ENCODE assay signal across 12 cellular contexts in the genomic region with DNA sequence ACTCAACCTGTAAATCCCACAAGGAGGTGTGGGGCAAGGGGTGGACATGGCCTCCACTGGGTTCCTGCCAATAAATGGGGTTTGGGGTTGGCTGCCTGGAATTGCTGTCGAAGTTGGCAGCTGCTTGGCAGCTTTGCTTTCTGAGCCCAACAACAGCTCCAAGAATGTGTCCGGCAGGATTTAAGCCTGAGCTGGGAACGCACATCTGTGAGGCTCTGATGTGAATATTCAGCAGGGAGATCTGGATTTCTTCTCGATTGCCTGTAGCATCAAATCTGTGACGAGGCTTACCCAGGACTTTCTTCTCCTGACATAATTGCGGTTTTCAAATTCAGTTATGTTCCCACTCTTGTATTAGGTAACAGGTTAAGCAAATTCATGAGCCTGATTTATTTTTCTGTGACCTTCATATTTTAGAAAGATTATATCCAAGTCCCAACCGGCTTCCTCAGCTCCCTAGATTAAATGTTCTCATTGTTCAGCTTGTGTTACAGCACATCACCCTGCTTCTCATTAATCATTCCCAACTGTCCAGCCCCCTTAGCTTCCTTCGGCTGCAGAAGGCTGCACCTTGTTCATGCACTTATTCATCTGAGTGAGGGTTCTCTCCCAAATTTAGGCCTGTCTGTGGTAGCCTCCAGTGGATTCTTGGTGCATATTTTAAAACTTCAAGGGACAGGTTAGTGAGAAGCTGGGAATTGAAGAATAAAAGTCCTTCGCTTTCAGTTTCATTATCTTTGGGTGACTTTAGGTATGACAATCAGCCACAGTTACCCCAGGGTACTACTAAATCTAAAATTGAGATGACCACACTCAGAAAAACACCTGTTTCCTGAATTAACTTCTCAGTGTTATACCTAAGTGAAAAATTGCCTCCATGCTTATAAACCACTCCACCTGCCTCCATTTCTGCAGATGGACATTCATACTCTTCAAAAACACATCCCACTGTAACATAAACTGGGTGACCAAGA.
DNase-seq lines count a peak whose midpoint lies in the region; ATAC-seq and TF ChIP-seq lines count a peak whose summit lies in the region.
"Had no signal": no experiment of that assay in that cellular context is flagged by ENCODE, and none has a peak within 500 bp of the region (broad histone marks: within the 10 kb centered on the region; RNA-seq: fewer than 3 reads in every experiment).

No MANE protein-coding gene starts in this region.

- no peaks in the 10 kb centered on the region for H3K27me3 Mint-ChIP-seq in CD4-positive, CD25-positive, alpha-beta regulatory T cell

- no peak overlapping the region for H3K9ac ChIP-seq in mammary epithelial cell (ENCODE audit: insufficient read depth, low read length)

- peak overlapping the region; percentile 44 to 66 (median 59) for H3K27ac Mint-ChIP-seq in CD4-positive, CD25-positive, alpha-beta regulatory T cell

- H3K9me3 ChIP-seq in CD4-positive, CD25-positive, alpha-beta regulatory T cell (ENCODE audit: control insufficient read depth in 2 of 2, low read length in 2 of 2) = no peaks in the 10 kb centered on the region
- H3K9me3 ChIP-seq in mammary epithelial cell (replicated peaks; ENCODE audit: insufficient read depth, low read length) = no peaks in the 10 kb centered on the region

- no peaks in the 10 kb centered on the region for H4K20me1 ChIP-seq in mammary epithelial cell (ENCODE audit: insufficient read depth, low read length)

- no peaks in the 10 kb centered on the region for H3K79me2 ChIP-seq in mammary epithelial cell (ENCODE audit: insufficient read depth, low read length)

- no TSS peak for BruUV-seq in mammary epithelial cell (replicated peaks; lab: Mats Ljungman, UMichigan)

- peak overlapping the region; percentile 79 for H2AFZ ChIP-seq in mammary epithelial cell (ENCODE audit: low read depth, low read length)

- H3K4me2 ChIP-seq in mammary epithelial cell (ENCODE audit: insufficient read depth, low read depth, low read length) = peak overlapping the region; percentile 5

- H3K36me3 ChIP-seq in CD4-positive, CD25-positive, alpha-beta regulatory T cell (ENCODE audit: control insufficient read depth, insufficient read depth, low read length) = peaks cover 34% of the 10 kb centered on the region
- no peaks in the 10 kb centered on the region for H3K36me3 ChIP-seq in mammary epithelial cell (ENCODE audit: insufficient read depth, low read length)

- no peak for ATAC-seq in CD4-positive, CD25-positive, alpha-beta regulatory T cell (ENCODE audit: low read depth in 2 of 2)
- ATAC-seq in GM19395 (IDR thresholded peaks at IDR 0.05; ENCODE audit: unreplicated experiment) (peak; percentile 83), HG03039 (IDR thresholded peaks at IDR 0.05; ENCODE audit: unreplicated experiment) (peak; percentile 54), HG02571 (IDR thresholded peaks at IDR 0.05; ENCODE audit: unreplicated experiment) (no peak)

- H3K36me3 Mint-ChIP-seq in CD4-positive, CD25-positive, alpha-beta regulatory T cell = peaks cover 37% of the 10 kb centered on the region

- H3K4me3 ChIP-seq in CD4-positive, CD25-positive, alpha-beta regulatory T cell (ENCODE audit: low read depth, low read length) = no peak overlapping the region
- no peak overlapping the region for H3K4me3 ChIP-seq in mammary epithelial cell (replicated peaks in 1 of 3; ENCODE audit: insufficient read depth in 1 of 3, low read depth in 2 of 3, low read length in 3 of 3)

- TF ChIP-seq CTCF in mammary epithelial cell (conservative IDR thresholded peaks at IDR 0.05 in 1 of 2, IDR thresholded peaks at IDR 0.05 in 1 of 2; ENCODE audit: extremely low read depth in 1 of 2, insufficient read depth in 1 of 2, low read depth in 1 of 2, low read length in 2 of 2) = no peak

- intact Hi-C loops in mammary epithelial cell (cut with micrococcal nuclease) = no loop called here

- H3K4me1 Mint-ChIP-seq in CD4-positive, CD25-positive, alpha-beta regulatory T cell = peaks cover 0 to 7% (median 4%) of the 10 kb centered on the region in 4 donors

- 20% methylated on average over 9 of the region's 9 CpGs for WGBS in mammary epithelial cell (ENCODE audit: low coverage, missing lambda C conversion rate)

- DNase-seq in CD4-positive, CD25-positive, alpha-beta regulatory T cell = peak in 1 of 3 donors; percentile 38
- DNase-seq in mammary epithelial cell (peak; percentile 47), NCI-H1436 treated with DMSO at 0.1 percent for 48 hours (lab: John Stamatoyannopoulos, UW) (no peak), HT-29 (ENCODE audit: low spot score) (no peak)
- DNase-seq in activated CD4-positive, alpha-beta T cell treated with anti-CD3 and anti-CD28 coated beads for 1 hour = no peak
- DNase-seq: activated CD4-positive, CD25-positive, alpha-beta regulatory T cell; amniotic stem cell; midbrain; stimulated activated CD4-positive, alpha-beta T cell treated with anti-CD3 and anti-CD28 coated beads, Interleukin-4, amount 100 ng/mL, for 1 hour had no signal

- H3K27me3 ChIP-seq in CD4-positive, CD25-positive, alpha-beta regulatory T cell (ENCODE audit: control insufficient read depth, insufficient read depth, low read length) = no peaks in the 10 kb centered on the region
- H3K27me3 ChIP-seq in mammary epithelial cell (ENCODE audit: insufficient read depth, low read length) = no peaks in the 10 kb centered on the region

- dilution Hi-C loops in mammary epithelial cell (cut with HindIII; ENCODE audit: low sequenced_read_pairs) = no loop called here

- in situ Hi-C loops in mammary epithelial cell (cut with MboI; ENCODE audit: low sequenced_read_pairs in 2 of 2) = no loop called here

- H3K27ac ChIP-seq in CD4-positive, CD25-positive, alpha-beta regulatory T cell (ENCODE audit: insufficient read depth, low read length, poor library complexity, severe bottlenecking) = no peak overlapping the region
- no peak overlapping the region for H3K27ac ChIP-seq in mammary epithelial cell (ENCODE audit: insufficient read depth, low read depth, low read length)

- peaks cover 0 to 5% (median 0%) of the 10 kb centered on the region in 7 donors for H3K9me3 Mint-ChIP-seq in CD4-positive, CD25-positive, alpha-beta regulatory T cell

- no peaks in the 10 kb centered on the region for H3K4me1 ChIP-seq in CD4-positive, CD25-positive, alpha-beta regulatory T cell (ENCODE audit: control insufficient read depth, insufficient read depth, low read length, poor library complexity, severe bottlenecking)
- peaks cover 16% of the 10 kb centered on the region for H3K4me1 ChIP-seq in mammary epithelial cell (ENCODE audit: insufficient read depth, low read length)

- CTCF ChIA-PET in mammary epithelial cell (lab: Charles Lee; ENCODE audit: low non-redundant PET) = no interaction called here

- H3K4me3 Mint-ChIP-seq in CD4-positive, CD25-positive, alpha-beta regulatory T cell = no peak overlapping the region

Comparison
In these comparisons a context has a peak if more than half of its experiments do, and no peak if none do; other contexts are left out.
1. ATAC-seq: peak in GM19395 (single experiment) and HG03039 (single experiment); none in CD4-positive, CD25-positive, alpha-beta regulatory T cell (0 of 2) and HG02571 (single experiment).